19 cellular contexts compared by ENCODE assay signal in the genomic region with DNA sequence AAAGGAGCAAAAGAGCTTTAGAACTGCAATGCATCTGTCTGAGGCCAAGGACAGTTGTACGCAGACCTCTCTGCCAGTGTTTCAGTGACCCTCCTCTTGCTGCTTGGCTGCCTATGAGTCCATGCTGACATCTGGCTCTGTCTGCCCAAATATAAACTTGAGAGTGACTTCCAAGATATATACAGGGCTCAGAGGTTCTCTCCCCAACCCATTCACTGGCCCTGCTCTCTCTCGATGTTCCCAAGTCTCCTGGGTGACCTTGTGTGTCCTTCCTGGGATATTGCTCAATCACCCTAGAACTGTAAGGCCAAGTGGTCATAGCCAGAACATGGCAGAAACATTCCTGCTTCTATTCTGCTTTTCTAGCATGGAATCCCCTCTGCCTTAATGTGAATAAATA.
DNase-seq lines count a peak whose midpoint lies in the region; ATAC-seq and TF ChIP-seq lines count a peak whose summit lies in the region.
"Had no signal": no experiment of that assay in that cellular context is flagged by ENCODE, and none has a peak within 500 bp of the region (broad histone marks: within the 10 kb centered on the region; RNA-seq: fewer than 3 reads in every experiment).

No MANE protein-coding gene starts in this region.

- H3K27me3 ChIP-seq in gastroesophageal sphincter (no peaks in the 10 kb centered on the region), muscle layer of colon (ENCODE audit: control insufficient read depth in 1 of 2, insufficient read depth in 2 of 2, low read length in 2 of 2) (no peaks in the 10 kb centered on the region), stomach smooth muscle (ENCODE audit: control insufficient read depth in 1 of 2, insufficient read depth in 2 of 2, low read length in 2 of 2) (no peaks in the 10 kb centered on the region)
- H3K27me3 ChIP-seq: BLaER1 treated with 17β-estradiol and CSF1 and Interleukin-3, amounts not matched to agents 10 nM and 100 nM had no signal

- peaks cover 10% of the 10 kb centered on the region for H3K4me1 Mint-ChIP-seq in T-helper 17 cell
- H3K4me1 Mint-ChIP-seq in activated CD8-positive, alpha-beta T cell treated with anti-CD3 and anti-CD28 coated beads for 36 hours (ENCODE audit: low read depth) = no peaks in the 10 kb centered on the region

- H3K4me3 ChIP-seq in gastroesophageal sphincter (no peak overlapping the region), muscle layer of colon (ENCODE audit: low read depth in 1 of 2, low read length in 2 of 2) (no peak overlapping the region), stomach smooth muscle (ENCODE audit: low read length in 2 of 2) (peak overlapping the region in 1 of 2 donors; percentile 22)
- H3K4me3 ChIP-seq: BLaER1 treated with 17β-estradiol and CSF1 and Interleukin-3, amounts not matched to agents 10 nM and 100 nM had no signal

- no peaks in the 10 kb centered on the region for H3K9me3 ChIP-seq in T-helper 17 cell (ENCODE audit: control insufficient read depth, low read length, poor library complexity, severe bottlenecking)
- H3K9me3 ChIP-seq in gastroesophageal sphincter = no peaks in the 10 kb centered on the region
- H3K9me3 ChIP-seq in muscle layer of colon (ENCODE audit: low read length) = no peaks in the 10 kb centered on the region
- no peaks in the 10 kb centered on the region for H3K9me3 ChIP-seq in stomach smooth muscle (ENCODE audit: control insufficient read depth in 2 of 2, low read length in 2 of 2)
- H3K9me3 ChIP-seq: BLaER1 treated with 17β-estradiol and CSF1 and Interleukin-3, amounts not matched to agents 10 nM and 100 nM had no signal

- POLR2A ChIA-PET in activated CD8-positive, alpha-beta T cell treated with anti-CD3 and anti-CD28 coated beads for 36 hours (lab: Charles Lee) = no interaction called here

- ATAC-seq in T-helper 17 cell = no peak
- peak; percentile 42 for ATAC-seq in gastroesophageal sphincter
- ATAC-seq in activated CD8-positive, alpha-beta T cell treated with anti-CD3 and anti-CD28 coated beads for 36 hours = no peak

- no peaks in the 10 kb centered on the region for H3K9me3 Mint-ChIP-seq in activated CD8-positive, alpha-beta T cell treated with anti-CD3 and anti-CD28 coated beads for 36 hours
- H3K9me3 Mint-ChIP-seq: endodermal cell had no signal

- no peak overlapping the region for H3K4me3 Mint-ChIP-seq in T-helper 17 cell
- H3K4me3 Mint-ChIP-seq in activated CD8-positive, alpha-beta T cell treated with anti-CD3 and anti-CD28 coated beads for 36 hours = no peak overlapping the region
- H3K4me3 Mint-ChIP-seq: endodermal cell had no signal

- WGBS in gastroesophageal sphincter (ENCODE audit: low coverage in 1 of 2), 2 donors = 28% methylated on average over 2 of the region's 2 CpGs; no CpG with 5 or more reads in 1 of the 2 donors

- no peak for TF ChIP-seq POLR2A in gastroesophageal sphincter (IDR thresholded peaks at IDR 0.05)

- intact Hi-C loops in activated CD8-positive, alpha-beta T cell treated with anti-CD3 and anti-CD28 coated beads for 36 hours (cut with micrococcal nuclease) = no loop called here

- TF ChIP-seq CTCF in gastroesophageal sphincter (IDR thresholded peaks at IDR 0.05) = no peak
- TF ChIP-seq CTCF in activated CD8-positive, alpha-beta T cell treated with anti-CD3 and anti-CD28 coated beads for 36 hours (IDR thresholded peaks at IDR 0.05) = no peak

- peak overlapping the region; percentile 53 to 76 (median 70) for H3K27ac ChIP-seq in gastroesophageal sphincter
- peak overlapping the region; percentile 26 for H3K27ac ChIP-seq in muscle layer of colon (ENCODE audit: low read depth, low read length)
- H3K27ac ChIP-seq in stomach smooth muscle (ENCODE audit: low read length) = peak overlapping the region; percentile 67
- H3K27ac ChIP-seq: BLaER1 treated with 17β-estradiol and CSF1 and Interleukin-3, amounts not matched to agents 10 nM and 100 nM; RWPE1 had no signal

- no peaks in the 10 kb centered on the region for H3K27me3 Mint-ChIP-seq in T-helper 17 cell
- H3K27me3 Mint-ChIP-seq in activated CD8-positive, alpha-beta T cell treated with anti-CD3 and anti-CD28 coated beads for 36 hours = no peaks in the 10 kb centered on the region

- H3K36me3 ChIP-seq in gastroesophageal sphincter (no peaks in the 10 kb centered on the region), muscle layer of colon (ENCODE audit: insufficient read depth, low read length) (no peaks in the 10 kb centered on the region), stomach smooth muscle (ENCODE audit: control insufficient read depth in 2 of 2, insufficient read depth in 2 of 2, low read length in 2 of 2) (no peaks in the 10 kb centered on the region)
- H3K36me3 ChIP-seq: BLaER1 treated with 17β-estradiol and CSF1 and Interleukin-3, amounts not matched to agents 10 nM and 100 nM had no signal

- DNase-seq in T-helper 17 cell (no peak), NCI-H1694 (lab: John Stamatoyannopoulos, UW) (no peak), HCEC 1CT (no peak), AG20443 (ENCODE audit: low spot score) (no peak)
- DNase-seq in activated CD8-positive, alpha-beta T cell treated with anti-CD3 and anti-CD28 coated beads for 36 hours = no peak
- DNase-seq: activated effector memory CD4-positive, alpha-beta T cell treated with anti-CD3 and anti-CD28 coated beads, Interleukin-2, amount 50 U/mL, for 16 hours; amniotic stem cell; Calu3; cerebellar nuclear complex; endodermal cell; hypothalamus; NCI-H2081 treated with DMSO at 0.1 percent for 48 hours; NCI-H510A; retina had no signal

- TF ChIP-seq EP300 in gastroesophageal sphincter (IDR thresholded peaks at IDR 0.05) = no peak

- H3K9ac ChIP-seq in muscle layer of colon (ENCODE audit: low read length) (no peak overlapping the region), stomach smooth muscle (ENCODE audit: low read length in 2 of 2) (no peak overlapping the region)
- H3K9ac ChIP-seq: BLaER1 treated with 17β-estradiol and CSF1 and Interleukin-3, amounts not matched to agents 10 nM and 100 nM had no signal

- peak overlapping the region; percentile 29 for H3K27ac Mint-ChIP-seq in T-helper 17 cell
- H3K27ac Mint-ChIP-seq in activated CD8-positive, alpha-beta T cell treated with anti-CD3 and anti-CD28 coated beads for 36 hours = no peak overlapping the region
- H3K27ac Mint-ChIP-seq: endodermal cell had no signal

- CTCF ChIA-PET in activated CD8-positive, alpha-beta T cell treated with anti-CD3 and anti-CD28 coated beads for 36 hours (lab: Charles Lee) = no interaction called here

- H3K4me1 ChIP-seq in gastroesophageal sphincter (peaks cover 7 to 33% (median 16%) of the 10 kb centered on the region in 3 donors), muscle layer of colon (ENCODE audit: insufficient read depth, low read length) (peaks cover 28% of the 10 kb centered on the region), stomach smooth muscle (ENCODE audit: control insufficient read depth, insufficient read depth, low read length) (peaks cover 24% of the 10 kb centered on the region)
- H3K4me1 ChIP-seq: BLaER1 treated with 17β-estradiol and CSF1 and Interleukin-3, amounts not matched to agents 10 nM and 100 nM had no signal

- no peaks in the 10 kb centered on the region for H3K36me3 Mint-ChIP-seq in T-helper 17 cell (ENCODE audit: low read depth)
- H3K36me3 Mint-ChIP-seq in activated CD8-positive, alpha-beta T cell treated with anti-CD3 and anti-CD28 coated beads for 36 hours (ENCODE audit: low read depth) = no peaks in the 10 kb centered on the region
